Comparison of ENCODE assay signal across 34 cellular contexts in the genomic region with DNA sequence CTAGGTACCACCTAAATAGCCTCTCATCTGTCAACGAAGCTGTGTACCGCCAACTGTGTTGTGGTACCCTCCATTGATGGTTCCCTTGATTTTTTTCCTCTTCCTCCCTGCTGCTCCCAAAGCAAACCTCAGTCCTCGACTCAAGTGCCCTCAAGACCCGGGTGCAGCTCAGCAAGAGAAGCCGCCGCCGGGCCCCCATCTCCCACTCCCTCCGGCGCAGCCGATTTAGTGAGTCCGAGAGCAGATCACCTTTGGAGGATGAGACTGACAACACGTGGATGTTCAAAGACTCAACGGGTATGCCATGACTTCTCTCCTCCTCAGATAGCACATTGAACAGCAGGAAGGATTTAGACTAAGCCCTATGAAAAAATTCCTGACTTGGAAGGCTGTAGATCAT. TPM values are rescaled to one million over a fixed set of nuclear protein-coding genes. Genes with fewer than 3 reads are reported as not detected.
"Had no signal": no experiment of that assay in that cellular context is flagged by ENCODE, and none has a peak within 500 bp of the region (broad histone marks: within the 10 kb centered on the region; RNA-seq: fewer than 3 reads in every experiment).

No MANE protein-coding gene starts in this region.

- H3K4me1 ChIP-seq: gastroesophageal sphincter had no signal

- DNase-seq: activated B cell treated with CpG ODN at 0.5 μM for 24 hours; activated CD4-positive, alpha-beta T cell treated with anti-CD3 and anti-CD28 coated beads for 48 hours; activated CD4-positive, alpha-beta T cell treated with anti-CD3 and anti-CD28 coated beads, Interleukin-2, amount 50 U/mL, for 1 hour; activated CD4-positive, alpha-beta T cell treated with anti-CD3 and anti-CD28 coated beads, Interleukin-2, amount 50 U/mL, for 48 hours; activated CD8-positive, alpha-beta memory T cell treated with anti-CD3 and anti-CD28 coated beads for 24 hours; activated CD8-positive, alpha-beta T cell treated with anti-CD3 and anti-CD28 coated beads for 36 hours; activated effector memory CD4-positive, alpha-beta T cell treated with Interleukin-2 at 50 U/mL for 16 hours; activated gamma-delta T cell treated with Interleukin-2 at 50 U/mL for 16 hours; activated naive CD4-positive, alpha-beta T cell treated with anti-CD3 and anti-CD28 coated beads, Interleukin-2, amount 50 U/mL, for 16 hours; activated naive CD4-positive, alpha-beta T cell treated with Interleukin-2 at 50 U/mL for 16 hours; activated T-cell treated with anti-CD3 and anti-CD28 coated beads, Interleukin-2, amount 50 U/mL, for 4 hours; amniotic stem cell; anterior cingulate cortex; brain microvascular endothelial cell; caudate nucleus; cortex of kidney; dermis blood vessel endothelial cell; effector CD4-positive, alpha-beta T cell; effector memory CD8-positive, alpha-beta T cell; esophagus squamous epithelium; foreskin melanocyte; T-helper 1 cell; T-helper 17 cell; T1000; WERI-Rb-1 had no signal

- H3K4me3 ChIP-seq: esophagus squamous epithelium, gastroesophageal sphincter had no signal

- H3K27ac ChIP-seq: brain microvascular endothelial cell, gastroesophageal sphincter, WERI-Rb-1 had no signal

- H3K4me1 Mint-ChIP-seq: activated B cell treated with CpG ODN at 0.5 μM for 24 hours; activated T-helper 17 cell treated with anti-CD3 and anti-CD28 coated beads, Interleukin-2, amount 50 U/mL, for 72 hours; T-helper 17 cell had no signal

- H3K27me3 Mint-ChIP-seq: activated CD8-positive, alpha-beta T cell treated with anti-CD3 and anti-CD28 coated beads for 36 hours; activated naive CD8-positive, alpha-beta T cell; activated T-helper 17 cell treated with anti-CD3 and anti-CD28 coated beads, Interleukin-2, amount 50 U/mL, for 72 hours; effector memory CD8-positive, alpha-beta T cell; T-helper 17 cell had no signal

- H3K36me3 ChIP-seq: brain microvascular endothelial cell had no signal

- ATAC-seq: activated CD4-positive, CD25-positive, alpha-beta regulatory T cell treated with anti-CD3 and anti-CD28 coated beads, Interleukin-2, amount 50 U/mL, for 24 hours; activated CD8-positive, alpha-beta T cell treated with anti-CD3 and anti-CD28 coated beads for 36 hours; activated T-cell treated with anti-CD3 and anti-CD28 coated beads, Interleukin-2, amount 50 U/mL, for 4 hours; activated T-helper 17 cell treated with anti-CD3 and anti-CD28 coated beads, Interleukin-2, amount 50 U/mL, for 72 hours; effector memory CD8-positive, alpha-beta T cell; gastroesophageal sphincter; T-helper 17 cell had no signal

- H3K27me3 ChIP-seq: brain microvascular endothelial cell, esophagus squamous epithelium, gastroesophageal sphincter had no signal

- H3K9me3 Mint-ChIP-seq: activated T-helper 17 cell treated with anti-CD3 and anti-CD28 coated beads, Interleukin-2, amount 50 U/mL, for 72 hours; effector memory CD8-positive, alpha-beta T cell had no signal

- H3K27ac Mint-ChIP-seq: activated B cell treated with CpG ODN at 0.5 μM for 24 hours; activated CD8-positive, alpha-beta T cell treated with anti-CD3 and anti-CD28 coated beads for 36 hours; activated naive CD8-positive, alpha-beta T cell; activated T-helper 17 cell treated with anti-CD3 and anti-CD28 coated beads, Interleukin-2, amount 50 U/mL, for 72 hours; effector memory CD8-positive, alpha-beta T cell; T-helper 17 cell; T-helper 2 cell treated with Interferon-gamma antibody and Interleukin-4, amounts not matched to agents 5 μg/mL and 100 μg/mL, for 36 hours had no signal

- H3K4me3 Mint-ChIP-seq: activated B cell treated with CpG ODN at 0.5 μM for 24 hours; activated CD8-positive, alpha-beta T cell treated with anti-CD3 and anti-CD28 coated beads for 36 hours; activated naive CD8-positive, alpha-beta T cell; activated T-cell treated with anti-CD3 and anti-CD28 coated beads, Interleukin-2, amount 50 U/mL, for 4 hours; activated T-helper 17 cell treated with anti-CD3 and anti-CD28 coated beads, Interleukin-2, amount 50 U/mL, for 72 hours; effector memory CD8-positive, alpha-beta T cell; T-helper 17 cell; T-helper 2 cell treated with Interferon-gamma antibody and Interleukin-4, amounts not matched to agents 5 μg/mL and 100 μg/mL, for 36 hours had no signal

RNA-seq across cellular contexts. Expression of a gene that starts 22.4 kb away (rescaled TPM):
- total RNA-seq: activated B cell treated with CpG ODN at 0.5 μM for 24 hours; activated CD8-positive, alpha-beta T cell treated with anti-CD3 and anti-CD28 coated beads for 36 hours; activated T-helper 17 cell treated with anti-CD3 and anti-CD28 coated beads, Interleukin-2, amount 50 U/mL, for 72 hours; chondrocyte; dermis blood vessel endothelial cell; esophagus squamous epithelium; fibroblast of lung; fibroblast of villous mesenchyme; gastroesophageal sphincter; T-helper 17 cell had no signal

RNA-seq across cellular contexts. Expression of a gene that starts 42.2 kb away (rescaled TPM):
- total RNA-seq: activated B cell treated with CpG ODN at 0.5 μM for 24 hours; activated CD8-positive, alpha-beta T cell treated with anti-CD3 and anti-CD28 coated beads for 36 hours; astrocyte; chondrocyte; dermis blood vessel endothelial cell; esophagus squamous epithelium; fibroblast of lung; fibroblast of villous mesenchyme; gastroesophageal sphincter; T-helper 17 cell had no signal
